15 cellular contexts compared by ENCODE assay signal in the genomic region with DNA sequence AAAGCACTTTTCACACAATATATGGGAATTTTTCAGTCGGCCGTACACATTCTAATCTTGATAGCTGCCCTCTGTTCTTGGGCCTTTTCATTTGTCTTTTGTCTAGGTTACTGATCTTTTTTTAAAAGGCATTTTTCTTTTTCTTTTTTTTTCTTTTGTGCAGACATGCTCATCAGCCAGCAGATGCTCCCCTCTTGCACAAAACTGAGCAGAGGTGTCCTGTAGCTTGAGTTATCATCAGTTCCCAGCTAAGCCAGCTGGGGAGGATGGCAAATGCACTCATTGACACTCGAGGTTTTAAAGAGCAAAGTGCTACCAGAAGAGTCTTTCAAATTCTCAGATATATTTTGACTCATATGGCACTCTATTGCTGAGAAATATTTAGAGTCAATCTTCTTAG.
DNase-seq lines count a peak whose midpoint lies in the region; ATAC-seq, FAIRE-seq and TF ChIP-seq lines count a peak whose summit lies in the region.
"Had no signal": no experiment of that assay in that cellular context is flagged by ENCODE, and none has a peak within 500 bp of the region (broad histone marks: within the 10 kb centered on the region; RNA-seq: fewer than 3 reads in every experiment).

No MANE protein-coding gene starts in this region.

- TF ChIP-seq EP300 in ovary (IDR thresholded peaks at IDR 0.05) (no peak), upper lobe of left lung (IDR thresholded peaks at IDR 0.05) (no peak)

- no peak overlapping the region for H2BK120ac ChIP-seq in mesendoderm (ENCODE audit: low read depth, low read length)

- no peak overlapping the region for H4K5ac ChIP-seq in mesendoderm (ENCODE audit: low read length)

- H3K27ac ChIP-seq in mesendoderm (ENCODE audit: low read depth, low read length) (no peak overlapping the region), ovary (no peak overlapping the region), upper lobe of left lung (no peak overlapping the region)
- H3K27ac ChIP-seq: skin epidermis, thoracic aorta had no signal

- H3K4me1 ChIP-seq in mesendoderm (ENCODE audit: control insufficient read depth, low read depth, low read length) (no peaks in the 10 kb centered on the region), ovary (ENCODE audit: insufficient read depth) (no peaks in the 10 kb centered on the region), upper lobe of left lung (no peaks in the 10 kb centered on the region)

- no peak overlapping the region for H3K9ac ChIP-seq in mesendoderm (ENCODE audit: low read length)

- FAIRE-seq in D721Med (lab: Jason Lieb, UNC): no peak

- no peak for DNase-seq in D721Med (ENCODE audit: insufficient read length, low spot score)
- peak; percentile 65 for DNase-seq in NCI-H1694 (lab: John Stamatoyannopoulos, UW)
- peak; percentile 65 for DNase-seq in SK-N-DZ (ENCODE audit: low spot score)
- peak; percentile 28 for DNase-seq in mesendoderm
- DNase-seq in ovary: no peak
- no peak for DNase-seq in ureter (ENCODE audit: low spot score)
- DNase-seq in upper lobe of left lung: no peak
- DNase-seq: activated CD8-positive, alpha-beta T cell treated with anti-CD3 and anti-CD28 coated beads, Interleukin-2, amount 10 ng/mL, durations not matched to agents 7 days and 5 days; Calu3; effector CD4-positive, alpha-beta T cell; MV-4-11 had no signal

- H2AK5ac ChIP-seq in mesendoderm (ENCODE audit: low read length): no peak overlapping the region

- no CpG with 5 or more reads among the region's 3 CpGs for WGBS in mesendoderm (ENCODE audit: extremely low coverage, insufficient coverage, low lambda C conversion rate)
- WGBS in ovary, 3 donors: 24 to 47% (median 31%) methylated on average over 3 of the region's 3 CpGs
- 50 to 57% methylated on average over 3 of the region's 3 CpGs for WGBS in upper lobe of left lung, 2 donors

- no peaks in the 10 kb centered on the region for H3K79me2 ChIP-seq in mesendoderm (ENCODE audit: control insufficient read depth, insufficient read depth, low read length)

- no peak overlapping the region for H3K4me2 ChIP-seq in mesendoderm (ENCODE audit: low read length)

- H3K23ac ChIP-seq in mesendoderm (ENCODE audit: low read length): no peak overlapping the region

- no peak overlapping the region for H3K18ac ChIP-seq in mesendoderm (ENCODE audit: low read length)

- ATAC-seq in upper lobe of left lung (ENCODE audit: low FRiP score in 2 of 2): no peak
- ATAC-seq in GM21528 (IDR thresholded peaks at IDR 0.05; ENCODE audit: low FRiP score, unreplicated experiment): no peak
- ATAC-seq: activated CD8-positive, alpha-beta T cell treated with anti-CD3 and anti-CD28 coated beads, Interleukin-2, amount 10 ng/mL, durations not matched to agents 7 days and 5 days; Panc1 had no signal

- H4K8ac ChIP-seq in mesendoderm (ENCODE audit: low read depth, low read length): no peak overlapping the region

- H2BK5ac ChIP-seq in mesendoderm (ENCODE audit: low read length): no peak overlapping the region

- H2BK15ac ChIP-seq in mesendoderm (replicated peaks; ENCODE audit: low read depth): no peak overlapping the region

- no peak overlapping the region for H3K56ac ChIP-seq in mesendoderm (ENCODE audit: low read length)

- no peaks in the 10 kb centered on the region for H3K79me1 ChIP-seq in mesendoderm (ENCODE audit: low read length)

- H3K9me3 ChIP-seq in ovary (no peaks in the 10 kb centered on the region), upper lobe of left lung (no peaks in the 10 kb centered on the region)
- H3K9me3 ChIP-seq: thoracic aorta had no signal

- no peak overlapping the region for H3K4ac ChIP-seq in mesendoderm (ENCODE audit: low read depth, low read length)

- intact Hi-C loops in ovary (cut with DNase I): no loop called here

- peak; percentile 14 for TF ChIP-seq CTCF in D721Med (IDR thresholded peaks at IDR 0.05; ENCODE audit: insufficient read depth, missing control alignments)
- no peak for TF ChIP-seq CTCF in ovary (IDR thresholded peaks at IDR 0.05)
- no peak for TF ChIP-seq CTCF in upper lobe of left lung (IDR thresholded peaks at IDR 0.05)

- H3K36me3 ChIP-seq in mesendoderm (ENCODE audit: control insufficient read depth, insufficient read depth, low read length) (no peaks in the 10 kb centered on the region), ovary (no peaks in the 10 kb centered on the region), upper lobe of left lung (no peaks in the 10 kb centered on the region)
- H3K36me3 ChIP-seq: thoracic aorta had no signal

- H3K4me3 ChIP-seq in mesendoderm (ENCODE audit: low read length) (no peak overlapping the region), ovary (no peak overlapping the region), upper lobe of left lung (no peak overlapping the region)
- H3K4me3 ChIP-seq: skin epidermis, thoracic aorta had no signal

- H3K27me3 ChIP-seq in mesendoderm (ENCODE audit: insufficient read depth, low read length, poor library complexity) (no peaks in the 10 kb centered on the region), ovary (no peaks in the 10 kb centered on the region), upper lobe of left lung (no peaks in the 10 kb centered on the region)

- TF ChIP-seq POLR2A in ovary (IDR thresholded peaks at IDR 0.05) (no peak), upper lobe of left lung (IDR thresholded peaks at IDR 0.05) (no peak)

Comparison
In these comparisons a context has a peak if more than half of its experiments do, and no peak if none do; other contexts are left out.
1. DNase-seq: peak in NCI-H1694 (single experiment), SK-N-DZ (single experiment) and mesendoderm (single experiment); none in D721Med (single experiment), ovary (0 of 5), ureter (single experiment) and upper lobe of left lung (0 of 2).